6 cellular contexts compared by ENCODE assay signal in the genomic region with DNA sequence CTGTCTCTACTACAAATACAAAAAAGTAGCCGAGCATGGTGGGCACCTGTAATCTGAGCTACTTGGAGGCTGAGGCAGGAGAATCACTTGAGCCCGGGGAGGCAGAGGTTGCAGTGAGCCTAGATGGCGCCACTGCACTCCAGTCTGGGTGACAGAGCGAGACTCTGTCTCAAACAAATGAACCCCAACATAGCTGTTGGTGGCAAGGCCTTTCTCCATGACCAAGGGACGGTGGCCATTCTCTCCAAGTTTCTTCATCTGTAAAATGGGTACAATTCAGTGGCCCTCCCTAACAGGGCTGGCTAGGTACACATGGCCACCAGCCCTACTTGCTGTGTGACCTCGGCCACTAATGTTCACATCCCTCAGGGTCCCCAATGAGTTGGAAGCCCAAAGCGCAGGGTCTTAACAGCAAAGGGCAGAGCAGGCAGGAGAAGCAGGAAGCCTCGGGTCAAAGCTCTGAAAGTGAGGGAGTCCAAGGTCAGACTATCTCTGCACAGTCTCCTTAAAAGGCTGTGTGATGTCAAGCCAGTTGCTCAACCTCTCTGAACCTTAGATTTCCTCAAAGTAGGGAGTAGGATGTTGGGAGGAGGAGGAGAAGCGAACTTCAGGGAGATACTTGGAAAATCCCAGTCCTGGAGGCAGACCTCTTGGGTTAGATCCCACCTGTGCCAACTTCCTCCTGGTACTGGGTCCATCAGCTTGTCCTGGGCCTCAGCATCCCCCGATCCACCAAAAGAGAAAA. TPM values are rescaled to one million over a fixed set of nuclear protein-coding genes. Genes with fewer than 3 reads are reported as not detected.
A peak's percentile ranks its signal among the peaks of the same experiment; 100 is the strongest.
DNase-seq lines count a peak whose midpoint lies in the region; ATAC-seq and TF ChIP-seq lines count a peak whose summit lies in the region.

No MANE protein-coding gene starts in this region.

- H3K9me3 ChIP-seq in Caco-2 (no peaks in the 10 kb centered on the region), T-helper 17 cell (ENCODE audit: control insufficient read depth, low read length, poor library complexity, severe bottlenecking) (no peaks in the 10 kb centered on the region), fibroblast of lung (ENCODE audit: control insufficient read depth, insufficient read depth, low read depth, low read length) (no peaks in the 10 kb centered on the region)

- CTCF ChIA-PET in Caco-2 (lab: Charles Lee) = interaction anchor here (0.6 to 4.8 kb wide), 15 partner anchors 13 to 174 kb away, joined by 3 to 155 read pairs (median 5); a partner anchor contains a TSS

- peak overlapping the region; percentile 99 for H3K27ac Mint-ChIP-seq in Caco-2 (ENCODE audit: unreplicated experiment)
- peak overlapping the region; percentile 99 for H3K27ac Mint-ChIP-seq in T-helper 17 cell
- peak overlapping the region; percentile 91 for H3K27ac Mint-ChIP-seq in stimulated activated memory B cell treated with anti-CD40 and anti-IgM and Interleukin-4, amounts not matched to agents 10 μg/mL and 1 μg/mL and 100 μg/mL, for 72 hours

- peaks cover 6% of the 10 kb centered on the region for H3K27me3 Mint-ChIP-seq in Caco-2 (ENCODE audit: insufficient read depth, unreplicated experiment)
- H3K27me3 Mint-ChIP-seq in T-helper 17 cell = no peaks in the 10 kb centered on the region
- H3K27me3 Mint-ChIP-seq in stimulated activated memory B cell treated with anti-CD40 and anti-IgM and Interleukin-4, amounts not matched to agents 10 μg/mL and 1 μg/mL and 100 μg/mL, for 72 hours = no peaks in the 10 kb centered on the region

- H2AFZ ChIP-seq in fibroblast of lung (ENCODE audit: low read length) = no peak overlapping the region

- no peaks in the 10 kb centered on the region for H3K9me3 Mint-ChIP-seq in Caco-2 (ENCODE audit: unreplicated experiment)
- H3K9me3 Mint-ChIP-seq in stimulated activated memory B cell treated with anti-CD40 and anti-IgM and Interleukin-4, amounts not matched to agents 10 μg/mL and 1 μg/mL and 100 μg/mL, for 72 hours = no peaks in the 10 kb centered on the region

- DNase-seq in Caco-2 (peak in 1 of 2 experiments; percentile 37), T-helper 17 cell (peak in 1 of 3 donors; percentile 52), fibroblast of lung (ENCODE audit: low read depth in 2 of 2) (peak in 1 of 2 donors; percentile 13), COR-L47 (lab: John Stamatoyannopoulos, UW) (no peak), DMS114 treated with DMSO at 0.1 percent for 48 hours (lab: John Stamatoyannopoulos, UW; ENCODE audit: unreplicated experiment) (no peak)

- POLR2A ChIA-PET in Caco-2 (lab: Charles Lee) = interaction anchor here (0.6 to 4.8 kb wide), 6 partner anchors 14 to 107 kb away, joined by 3 to 225 read pairs (median 22); a partner anchor contains a TSS

- peaks cover 40% of the 10 kb centered on the region for H3K4me1 ChIP-seq in Caco-2
- H3K4me1 ChIP-seq in fibroblast of lung (ENCODE audit: control insufficient read depth, extremely low read depth, insufficient read depth, low read length) = peaks cover 33% of the 10 kb centered on the region

- H3K4me3 Mint-ChIP-seq in Caco-2 (ENCODE audit: unreplicated experiment) (peak overlapping the region; percentile 93), T-helper 17 cell (peak overlapping the region; percentile 94)
- H3K4me3 Mint-ChIP-seq in stimulated activated memory B cell treated with anti-CD40 and anti-IgM and Interleukin-4, amounts not matched to agents 10 μg/mL and 1 μg/mL and 100 μg/mL, for 72 hours = peak overlapping the region; percentile 93

- peak overlapping the region; percentile 97 for H3K4me2 ChIP-seq in fibroblast of lung (ENCODE audit: extremely low read depth, insufficient read depth, low read length)

- H3K4me1 Mint-ChIP-seq in Caco-2 (ENCODE audit: low read depth, unreplicated experiment) (peaks cover 20% of the 10 kb centered on the region), T-helper 17 cell (peaks cover 38% of the 10 kb centered on the region)
- peaks cover 36% of the 10 kb centered on the region for H3K4me1 Mint-ChIP-seq in stimulated activated memory B cell treated with anti-CD40 and anti-IgM and Interleukin-4, amounts not matched to agents 10 μg/mL and 1 μg/mL and 100 μg/mL, for 72 hours

- peak overlapping the region; percentile 94 for H3K4me3 ChIP-seq in Caco-2 (ENCODE audit: low read depth, low read length)
- peak overlapping the region; percentile 85 to 95 (median 92) for H3K4me3 ChIP-seq in fibroblast of lung (replicated peaks in 1 of 4; ENCODE audit: control extremely low read depth in 1 of 4, insufficient read depth in 1 of 4, low read depth in 3 of 4, low read length in 4 of 4)

- H4K20me1 ChIP-seq in fibroblast of lung (ENCODE audit: control insufficient read depth, extremely low read depth, insufficient read depth, low read length) = no peaks in the 10 kb centered on the region

- BruUV-seq in Caco-2 (replicated peaks; lab: Mats Ljungman, UMichigan) = no TSS peak

- H3K79me2 ChIP-seq in fibroblast of lung (ENCODE audit: control insufficient read depth, insufficient read depth, low read length) = peaks cover 49% of the 10 kb centered on the region

- peak; percentile 15 to 16 for TF ChIP-seq CTCF in Caco-2 (IDR thresholded peaks at IDR 0.05; ENCODE audit: insufficient read depth in 1 of 2, low read depth in 1 of 2, low read length in 1 of 2, severe bottlenecking in 1 of 2, unreplicated experiment in 1 of 2)
- TF ChIP-seq CTCF in fibroblast of lung (conservative IDR thresholded peaks at IDR 0.05 in 1 of 2, IDR thresholded peaks at IDR 0.05 in 1 of 2; ENCODE audit: low read depth in 1 of 2, low read length in 2 of 2) = peak; percentile 9 to 21

- H3K27ac ChIP-seq in fibroblast of lung (ENCODE audit: insufficient read depth, low read length) = peak overlapping the region; percentile 97

- intact Hi-C loops in Caco-2 (cut with micrococcal nuclease; ENCODE audit: unreplicated experiment) = loop anchor here (1.0 kb wide), 2 partner anchors 45 to 50 kb away; a partner anchor contains a TSS

- peaks cover 3% of the 10 kb centered on the region; the same call in 1 of the 2 replicates for H3K36me3 ChIP-seq in Caco-2 (ENCODE audit: control insufficient read depth, insufficient read depth, low read length)
- H3K36me3 ChIP-seq in fibroblast of lung (ENCODE audit: control insufficient read depth, insufficient read depth, low read length) = peaks cover 11% of the 10 kb centered on the region

- no peaks in the 10 kb centered on the region for H3K27me3 ChIP-seq in Caco-2 (replicated peaks; ENCODE audit: control insufficient read depth, insufficient read depth, low read length)
- H3K27me3 ChIP-seq in fibroblast of lung (ENCODE audit: control insufficient read depth, insufficient read depth, low read length) = no peaks in the 10 kb centered on the region

- no peak for ATAC-seq in T-helper 17 cell
- no peak for ATAC-seq in stimulated activated memory B cell treated with anti-CD40 and anti-IgM and Interleukin-4, amounts not matched to agents 10 μg/mL and 1 μg/mL and 100 μg/mL, for 72 hours

- H3K36me3 Mint-ChIP-seq in Caco-2 (ENCODE audit: insufficient read depth, unreplicated experiment) (peaks cover 80% of the 10 kb centered on the region), T-helper 17 cell (ENCODE audit: low read depth) (peaks cover 6% of the 10 kb centered on the region)
- peaks cover 33% of the 10 kb centered on the region for H3K36me3 Mint-ChIP-seq in stimulated activated memory B cell treated with anti-CD40 and anti-IgM and Interleukin-4, amounts not matched to agents 10 μg/mL and 1 μg/mL and 100 μg/mL, for 72 hours

- H3K9ac ChIP-seq in fibroblast of lung (ENCODE audit: insufficient read depth, low read length) = peak overlapping the region; percentile 99

RNA-seq across cellular contexts. Expression of a gene that starts 2.7 kb away (rescaled TPM):
- 75.5 and 78.8 TPM in 2 replicates for total RNA-seq in Caco-2 (2022)
- total RNA-seq in T-helper 17 cell = 1,000 to 10,000 TPM; 1,212 to 1,401 TPM
- total RNA-seq in fibroblast of lung = 149 and 166 TPM in 2 replicates
- 47.6 and 65.8 TPM in 2 replicates for polyA plus RNA-seq in fibroblast of lung
- polyA plus RNA-seq in fibroblast of lung (2012) = 92.1 and 103 TPM in 2 replicates
- polyA minus RNA-seq in fibroblast of lung (ENCODE audit: low replicate concordance) = 15.3 and 34.4 TPM in 2 replicates

RNA-seq across cellular contexts. Expression of a gene that starts 4.4 kb away (rescaled TPM):
- total RNA-seq in Caco-2 (2022) (1.5 and 2.1 TPM in 2 replicates), T-helper 17 cell (10 to 100 TPM; 16.5 to 21.9 TPM), fibroblast of lung (0.51 and 0.83 TPM in 2 replicates)
- polyA plus RNA-seq in fibroblast of lung = 0.27 and 0.79 TPM in 2 replicates
- polyA plus RNA-seq in fibroblast of lung (2012) = 0.23 and 1.1 TPM in 2 replicates
- 3.5 and 7.5 TPM in 2 replicates for polyA minus RNA-seq in fibroblast of lung (ENCODE audit: low replicate concordance)

RNA-seq across cellular contexts. Expression of a gene that starts 44.2 kb away (rescaled TPM):
- total RNA-seq in Caco-2 (2022) (184 and 186 TPM in 2 replicates), T-helper 17 cell (10 to 100 TPM; 43.3 to 46.6 TPM), fibroblast of lung (70.9 and 124 TPM in 2 replicates)
- 50.9 and 97.2 TPM in 2 replicates for polyA plus RNA-seq in fibroblast of lung
- 80.5 and 169 TPM in 2 replicates for polyA plus RNA-seq in fibroblast of lung (2012)
- polyA minus RNA-seq in fibroblast of lung (ENCODE audit: low replicate concordance) = 12.9 and 24.4 TPM in 2 replicates

RNA-seq across cellular contexts. Expression of a gene that starts 52.5 kb away (rescaled TPM):
- total RNA-seq in Caco-2 (2022) (0.36 and 0.46 TPM in 2 replicates), T-helper 17 cell (under 1 TPM in 1 of 2 donors, not detected in 1; 0.31 TPM), fibroblast of lung (1.3 and 2.0 TPM in 2 replicates)
- polyA plus RNA-seq in fibroblast of lung = 0.09 and 0.35 TPM in 2 replicates
- polyA plus RNA-seq in fibroblast of lung (2012) = 0.52 and 1.6 TPM in 2 replicates
- not detected in 2 replicates for polyA minus RNA-seq in fibroblast of lung (ENCODE audit: low replicate concordance)
